In genomic region chr11:62856333-62856910, GRCh38 we compare ENCODE assay signal across 8 cellular contexts. TPM values are rescaled to one million over a fixed set of nuclear protein-coding genes. Genes with fewer than 3 reads are reported as not detected.
DNase-seq lines count a peak whose midpoint lies in the region; ATAC-seq and TF ChIP-seq lines count a peak whose summit lies in the region.
"Had no signal": no experiment of that assay in that cellular context is flagged by ENCODE, and none has a peak within 500 bp of the region (broad histone marks: within the 10 kb centered on the region; RNA-seq: fewer than 3 reads in every experiment).

No MANE protein-coding gene starts in this region.

- H3F3A ChIP-seq in GM23248 (ENCODE audit: insufficient read depth) = peaks cover 40% of the 10 kb centered on the region
- H3F3A ChIP-seq in OCI-LY1 (ENCODE audit: insufficient read depth, low read length) = peaks cover 40% of the 10 kb centered on the region

- H3K27me3 Mint-ChIP-seq in endodermal cell (ENCODE audit: insufficient read depth) = no peaks in the 10 kb centered on the region

- peaks cover 37% of the 10 kb centered on the region for H3K36me3 ChIP-seq in GM23248 (ENCODE audit: low read depth)
- peaks cover 53% of the 10 kb centered on the region for H3K36me3 ChIP-seq in OCI-LY1 (ENCODE audit: insufficient read depth, low read length)
- peaks cover 44% of the 10 kb centered on the region for H3K36me3 ChIP-seq in endodermal cell (ENCODE audit: control insufficient read depth, insufficient read depth, low read length)
- H3K36me3 ChIP-seq in neuron (ENCODE audit: insufficient read depth, low read length) = peaks cover 36% of the 10 kb centered on the region

- H3K4me1 ChIP-seq in GM23248 (ENCODE audit: insufficient read depth) = peaks cover 16% of the 10 kb centered on the region
- peaks cover 61% of the 10 kb centered on the region for H3K4me1 ChIP-seq in OCI-LY1 (ENCODE audit: insufficient read depth, low read length, severe bottlenecking)
- H3K4me1 ChIP-seq in endodermal cell (ENCODE audit: control insufficient read depth, insufficient read depth, low read length) = peaks cover 5% of the 10 kb centered on the region
- H3K4me1 ChIP-seq in neuron (ENCODE audit: insufficient read depth, low read length) = peaks cover 34% of the 10 kb centered on the region

- no peaks in the 10 kb centered on the region for H3K27me3 ChIP-seq in GM23248 (replicated peaks; ENCODE audit: insufficient read depth)
- no peaks in the 10 kb centered on the region for H3K27me3 ChIP-seq in OCI-LY1 (ENCODE audit: insufficient read depth, low read length)
- H3K27me3 ChIP-seq in endodermal cell (ENCODE audit: control insufficient read depth, insufficient read depth, low read length, poor library complexity, severe bottlenecking) = no peaks in the 10 kb centered on the region
- H3K27me3 ChIP-seq in neuron (ENCODE audit: insufficient read depth, low read length) = no peaks in the 10 kb centered on the region

- H3K36me3 Mint-ChIP-seq in endodermal cell (ENCODE audit: low read depth) = peaks cover 53% of the 10 kb centered on the region

- H3K9me2 ChIP-seq in GM23248 (ENCODE audit: insufficient read depth) (no peaks in the 10 kb centered on the region), OCI-LY1 (ENCODE audit: low read depth, low read length) (no peaks in the 10 kb centered on the region)

- H3K4me2 ChIP-seq in GM23248 (ENCODE audit: unreplicated experiment) (peak overlapping the region; percentile 87), OCI-LY1 (ENCODE audit: low read length) (peak overlapping the region; percentile 76)

- peak overlapping the region; percentile 100 for H3K27ac Mint-ChIP-seq in endodermal cell

- peak overlapping the region; percentile 100 for H3K4me3 Mint-ChIP-seq in endodermal cell

- in situ Hi-C loops in GM23248 (cut with MboI) = no loop called here

- no peak for ATAC-seq in HG02885 (IDR thresholded peaks at IDR 0.05; ENCODE audit: poor library complexity, unreplicated experiment)

- H3K27ac ChIP-seq in GM23248 (peak overlapping the region; percentile 74), OCI-LY1 (ENCODE audit: low read depth, low read length, poor library complexity, severe bottlenecking) (peak overlapping the region; percentile 83), endodermal cell (ENCODE audit: low read depth, low read length) (peak overlapping the region; percentile 88)

- H3K79me2 ChIP-seq in GM23248 (ENCODE audit: insufficient read depth) (peaks cover 55% of the 10 kb centered on the region), OCI-LY1 (ENCODE audit: insufficient read depth, low read length) (peaks cover 42% of the 10 kb centered on the region)

- H3K9ac ChIP-seq in GM23248 (peak overlapping the region; percentile 90), OCI-LY1 (ENCODE audit: low read length) (peak overlapping the region; percentile 97), endodermal cell (ENCODE audit: extremely low read depth, low read length, poor library complexity, severe bottlenecking) (peak overlapping the region; percentile 100)

- 5 to 9% methylated on average over 20 of the region's 20 CpGs for WGBS in GM23248 (ENCODE audit: low coverage in 1 of 2, low lambda C conversion rate in 2 of 2, missing lambda C conversion rate in 2 of 2), 2 experiments
- whole genome bisulfite sequencing in endodermal cell (ENCODE audit: insufficient coverage in 1 of 2, insufficient read length in 1 of 2), 2 experiments = 1 to 2% methylated on average over 20 of the region's 20 CpGs

- H3K4me1 Mint-ChIP-seq in endodermal cell = peaks cover 56% of the 10 kb centered on the region

- TF ChIP-seq CTCF in OCI-LY1 (IDR thresholded peaks at IDR 0.05; ENCODE audit: low read length) (no peak), endodermal cell (conservative IDR thresholded peaks at IDR 0.05) (no peak)

- peak; percentile 42 for DNase-seq in GM23248
- no peak for DNase-seq in endodermal cell
- no peak for DNase-seq in T-helper 9 cell
- no peak for DNase-seq in SKM-1 treated with dmso at 0.1 percent for 144 hours (lab: John Stamatoyannopoulos, UW; ENCODE audit: unreplicated experiment)

- H2AFZ ChIP-seq in GM23248 = peak overlapping the region; percentile 93
- no peak overlapping the region for H2AFZ ChIP-seq in OCI-LY1 (ENCODE audit: low read length)
- peak overlapping the region; percentile 56 for H2AFZ ChIP-seq in neuron (ENCODE audit: low read depth, low read length)

- H4K20me1 ChIP-seq in GM23248 (ENCODE audit: insufficient read depth) (peaks cover 9% of the 10 kb centered on the region), OCI-LY1 (ENCODE audit: insufficient read depth, low read length) (no peaks in the 10 kb centered on the region)

- H3K9me3 ChIP-seq in GM23248 (ENCODE audit: low read depth) (no peaks in the 10 kb centered on the region), OCI-LY1 (ENCODE audit: low read length) (no peaks in the 10 kb centered on the region), endodermal cell (ENCODE audit: control insufficient read depth, low read length) (no peaks in the 10 kb centered on the region), neuron (ENCODE audit: low read length) (no peaks in the 10 kb centered on the region)

- no peaks in the 10 kb centered on the region for H3K9me3 Mint-ChIP-seq in endodermal cell

- H3K4me3 ChIP-seq in GM23248 (peak overlapping the region; percentile 90), OCI-LY1 (ENCODE audit: low read depth, low read length, poor library complexity, severe bottlenecking) (peak overlapping the region; percentile 100), endodermal cell (ENCODE audit: low read length) (peak overlapping the region; percentile 96), neuron (ENCODE audit: low read length) (peak overlapping the region; percentile 94)

RNA-seq across cellular contexts. Expression of gene WDR74, which starts 17.0 kb away (rescaled TPM):
- 41.4 and 50.4 TPM in 2 replicates for total RNA-seq in GM23248 (2014; rRNA removed; shearing (Covaris generic))
- polyA plus RNA-seq in GM23248 (2016; fragmentation: Nextera tagmentation; extraction: Ambion mirVana) = 33.6 and 34.3 TPM in 2 replicates
- 10 to 100 TPM; 44.6 to 48.1 TPM for total RNA-seq in endodermal cell
- polyA plus RNA-seq in endodermal cell (2013, experiment 1 of 2) = 130 TPM
- 195 TPM for polyA plus RNA-seq in endodermal cell (2013, experiment 2 of 2)

RNA-seq across cellular contexts. Expression of gene TEX54, which starts 23.8 kb away (rescaled TPM):
- total RNA-seq in GM23248 (2014; rRNA removed; shearing (Covaris generic)) = not detected in 2 replicates
- 0.44 TPM in 1 of 2 replicates, not detected in the other for polyA plus RNA-seq in GM23248 (2016; fragmentation: Nextera tagmentation; extraction: Ambion mirVana)
- not detected for total RNA-seq in endodermal cell
- not detected for polyA plus RNA-seq in endodermal cell (2013, experiment 1 of 2)
- not detected for polyA plus RNA-seq in endodermal cell (2013, experiment 2 of 2)
- total RNA-seq: subcutaneous adipose tissue had no signal

RNA-seq across cellular contexts. Expression of gene SLC3A2, which starts 24.3 kb away (rescaled TPM):
- total RNA-seq in GM23248 (2014; rRNA removed; shearing (Covaris generic)) = 290 and 301 TPM in 2 replicates
- polyA plus RNA-seq in GM23248 (2016; fragmentation: Nextera tagmentation; extraction: Ambion mirVana) = 310 and 319 TPM in 2 replicates
- 100 to 1,000 TPM; 438 to 488 TPM for total RNA-seq in endodermal cell
- polyA plus RNA-seq in endodermal cell (2013, experiment 1 of 2) = 216 TPM
- 179 TPM for polyA plus RNA-seq in endodermal cell (2013, experiment 2 of 2)

RNA-seq across cellular contexts. Expression of gene STX5, which starts 24.6 kb away (rescaled TPM):
- 43.9 and 45.7 TPM in 2 replicates for total RNA-seq in GM23248 (2014; rRNA removed; shearing (Covaris generic))
- polyA plus RNA-seq in GM23248 (2016; fragmentation: Nextera tagmentation; extraction: Ambion mirVana) = 32.0 and 34.0 TPM in 2 replicates
- total RNA-seq in endodermal cell = 10 to 100 TPM; 36.9 to 37.3 TPM
- 38.8 TPM for polyA plus RNA-seq in endodermal cell (2013, experiment 1 of 2)
- 35.1 TPM for polyA plus RNA-seq in endodermal cell (2013, experiment 2 of 2)

RNA-seq across cellular contexts. Expression of gene NXF1, which starts 51.2 kb away (rescaled TPM):
- 25.0 and 32.0 TPM in 2 replicates for total RNA-seq in GM23248 (2014; rRNA removed; shearing (Covaris generic))
- polyA plus RNA-seq in GM23248 (2016; fragmentation: Nextera tagmentation; extraction: Ambion mirVana) = 51.1 and 53.3 TPM in 2 replicates
- total RNA-seq in endodermal cell = 10 to 100 TPM; 45.8 to 61.4 TPM
- 60.6 TPM for polyA plus RNA-seq in endodermal cell (2013, experiment 1 of 2)
- 59.8 TPM for polyA plus RNA-seq in endodermal cell (2013, experiment 2 of 2)
